ENCODE assay signal across 1 cellular context in the genomic region with DNA sequence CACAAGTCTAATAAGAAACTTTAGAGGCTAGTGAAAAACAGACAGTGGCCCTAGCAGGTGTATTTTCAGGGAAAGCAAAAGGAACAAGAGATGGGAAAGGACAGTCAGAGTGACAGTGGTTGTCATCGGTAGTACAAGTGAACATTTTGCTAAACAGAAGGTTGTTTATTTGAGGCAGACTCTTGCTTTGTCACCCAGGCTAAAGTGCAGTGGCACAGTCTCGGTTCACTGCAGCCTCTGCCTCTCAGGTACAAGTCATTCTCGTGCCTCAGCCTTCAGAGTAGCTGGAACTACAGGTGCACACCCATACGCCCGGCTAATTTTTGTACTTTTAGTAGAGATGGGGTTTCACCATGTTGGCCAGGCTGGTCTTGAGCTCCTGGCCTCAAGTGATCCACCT.
TF ChIP-seq lines count a peak whose summit lies in the region.

No MANE protein-coding gene starts in this region.

TF ChIP-seq in HepG2, 621 proteins besides CTCF, POLR2A, EP300 and RAD21 (continued from another document and continues in another):
- TF ChIP-seq ZNF292 (CRISPR knock-in tag; IDR thresholded peaks at IDR 0.05; ENCODE audit: borderline replicate concordance, low read depth) (peak; percentile 79; the same call in 1 of the 2 replicates), FOXK1 (CRISPR knock-in tag; IDR thresholded peaks at IDR 0.05; ENCODE audit: borderline replicate concordance, low read depth) (0 out of 2 replicates have a peak, but pooled peaks have one; percentile 22), NFYC (CRISPR knock-in tag; IDR thresholded peaks at IDR 0.05) (no peak), ZNF451 (CRISPR knock-in tag; IDR thresholded peaks at IDR 0.05) (no peak), FOSL1 (CRISPR knock-in tag; IDR thresholded peaks at IDR 0.05; ENCODE audit: borderline replicate concordance) (no peak), RBM22 (optimal IDR thresholded peaks at IDR 0.05; ENCODE audit: low read length) (peak; percentile 25), SALL1 (CRISPR knock-in tag; IDR thresholded peaks at IDR 0.05) (peak; percentile 30; the same call in 1 of the 2 replicates), NFE2L2 (IDR thresholded peaks at IDR 0.05; ENCODE audit: low read length) (0 out of 2 replicates have a peak, but pooled peaks have one; percentile 16), ZNF280D (CRISPR knock-in tag; IDR thresholded peaks at IDR 0.05) (no peak), REST (IDR thresholded peaks at IDR 0.05; ENCODE audit: borderline replicate concordance in 1 of 2, low read depth in 1 of 2, low read length in 2 of 2) (no peak), ZNF580 (CRISPR knock-in tag; IDR thresholded peaks at IDR 0.05; ENCODE audit: borderline replicate concordance, low read depth) (no peak), NCOA5 (CRISPR knock-in tag; IDR thresholded peaks at IDR 0.05) (no peak), FOXP1 (IDR thresholded peaks at IDR 0.05) (no peak), FOXP1 (CRISPR knock-in tag; IDR thresholded peaks at IDR 0.05) (0 out of 2 replicates have a peak, but pooled peaks have one; percentile 34), AGO2 (optimal IDR thresholded peaks at IDR 0.05; ENCODE audit: low read depth, low read length) (peak; percentile 47), ZNF780A (CRISPR knock-in tag; IDR thresholded peaks at IDR 0.05) (no peak), ZNF232 (CRISPR knock-in tag; IDR thresholded peaks at IDR 0.05; ENCODE audit: borderline replicate concordance) (no peak), TEAD2 (CRISPR knock-in tag; IDR thresholded peaks at IDR 0.05) (no peak), ZC3H13 (CRISPR knock-in tag; IDR thresholded peaks at IDR 0.05) (no peak), HBP1 (CRISPR knock-in tag; IDR thresholded peaks at IDR 0.05; ENCODE audit: low read depth) (no peak), ZMYM4 (CRISPR knock-in tag; IDR thresholded peaks at IDR 0.05) (0 out of 2 replicates have a peak, but pooled peaks have one; percentile 18), KLF16 (CRISPR knock-in tag; IDR thresholded peaks at IDR 0.05) (no peak), FUBP1 (CRISPR knock-in tag; IDR thresholded peaks at IDR 0.05; ENCODE audit: borderline replicate concordance) (no peak), CEBPB (IDR thresholded peaks at IDR 0.05; ENCODE audit: borderline replicate concordance, low read depth, low read length) (no peak), PPARG (CRISPR knock-in tag; conservative IDR thresholded peaks at IDR 0.05) (no peak), ZNF670 (CRISPR knock-in tag; IDR thresholded peaks at IDR 0.05; ENCODE audit: borderline replicate concordance) (no peak), MTA3 (CRISPR knock-in tag; IDR thresholded peaks at IDR 0.05) (no peak), RBM39 (IDR thresholded peaks at IDR 0.05; ENCODE audit: low read depth, low read length, poor library complexity, severe bottlenecking) (no peak), HNF4A (CRISPR knock-in tag; IDR thresholded peaks at IDR 0.05) (peak; percentile 56), JARID2 (CRISPR knock-in tag; IDR thresholded peaks at IDR 0.05; ENCODE audit: insufficient replicate concordance) (no peak), ZNF616 (CRISPR knock-in tag; IDR thresholded peaks at IDR 0.05; ENCODE audit: low read depth) (no peak), YY1 (IDR thresholded peaks at IDR 0.05; ENCODE audit: insufficient read depth, insufficient replicate concordance, low read depth, low read length) (no peak), ZMYM3 (CRISPR knock-in tag; IDR thresholded peaks at IDR 0.05) (peak; percentile 56), ZKSCAN8 (CRISPR knock-in tag; IDR thresholded peaks at IDR 0.05; ENCODE audit: borderline replicate concordance) (no peak)
- TF ChIP-seq, protein P1, sequence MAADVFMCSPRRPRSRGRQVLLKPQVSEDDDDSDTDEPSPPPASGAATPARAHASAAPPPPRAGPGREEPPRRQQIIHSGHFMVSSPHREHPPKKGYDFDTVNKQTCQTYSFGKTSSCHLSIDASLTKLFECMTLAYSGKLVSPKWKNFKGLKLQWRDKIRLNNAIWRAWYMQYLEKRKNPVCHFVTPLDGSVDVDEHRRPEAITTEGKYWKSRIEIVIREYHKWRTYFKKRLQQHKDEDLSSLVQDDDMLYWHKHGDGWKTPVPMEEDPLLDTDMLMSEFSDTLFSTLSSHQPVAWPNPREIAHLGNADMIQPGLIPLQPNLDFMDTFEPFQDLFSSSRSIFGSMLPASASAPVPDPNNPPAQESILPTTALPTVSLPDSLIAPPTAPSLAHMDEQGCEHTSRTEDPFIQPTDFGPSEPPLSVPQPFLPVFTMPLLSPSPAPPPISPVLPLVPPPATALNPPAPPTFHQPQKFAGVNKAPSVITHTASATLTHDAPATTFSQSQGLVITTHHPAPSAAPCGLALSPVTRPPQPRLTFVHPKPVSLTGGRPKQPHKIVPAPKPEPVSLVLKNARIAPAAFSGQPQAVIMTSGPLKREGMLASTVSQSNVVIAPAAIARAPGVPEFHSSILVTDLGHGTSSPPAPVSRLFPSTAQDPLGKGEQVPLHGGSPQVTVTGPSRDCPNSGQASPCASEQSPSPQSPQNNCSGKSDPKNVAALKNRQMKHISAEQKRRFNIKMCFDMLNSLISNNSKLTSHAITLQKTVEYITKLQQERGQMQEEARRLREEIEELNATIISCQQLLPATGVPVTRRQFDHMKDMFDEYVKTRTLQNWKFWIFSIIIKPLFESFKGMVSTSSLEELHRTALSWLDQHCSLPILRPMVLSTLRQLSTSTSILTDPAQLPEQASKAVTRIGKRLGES (CRISPR knock-in tag; IDR thresholded peaks at IDR 0.05; ENCODE audit: borderline replicate concordance): no peak
- TF ChIP-seq, protein P2, sequence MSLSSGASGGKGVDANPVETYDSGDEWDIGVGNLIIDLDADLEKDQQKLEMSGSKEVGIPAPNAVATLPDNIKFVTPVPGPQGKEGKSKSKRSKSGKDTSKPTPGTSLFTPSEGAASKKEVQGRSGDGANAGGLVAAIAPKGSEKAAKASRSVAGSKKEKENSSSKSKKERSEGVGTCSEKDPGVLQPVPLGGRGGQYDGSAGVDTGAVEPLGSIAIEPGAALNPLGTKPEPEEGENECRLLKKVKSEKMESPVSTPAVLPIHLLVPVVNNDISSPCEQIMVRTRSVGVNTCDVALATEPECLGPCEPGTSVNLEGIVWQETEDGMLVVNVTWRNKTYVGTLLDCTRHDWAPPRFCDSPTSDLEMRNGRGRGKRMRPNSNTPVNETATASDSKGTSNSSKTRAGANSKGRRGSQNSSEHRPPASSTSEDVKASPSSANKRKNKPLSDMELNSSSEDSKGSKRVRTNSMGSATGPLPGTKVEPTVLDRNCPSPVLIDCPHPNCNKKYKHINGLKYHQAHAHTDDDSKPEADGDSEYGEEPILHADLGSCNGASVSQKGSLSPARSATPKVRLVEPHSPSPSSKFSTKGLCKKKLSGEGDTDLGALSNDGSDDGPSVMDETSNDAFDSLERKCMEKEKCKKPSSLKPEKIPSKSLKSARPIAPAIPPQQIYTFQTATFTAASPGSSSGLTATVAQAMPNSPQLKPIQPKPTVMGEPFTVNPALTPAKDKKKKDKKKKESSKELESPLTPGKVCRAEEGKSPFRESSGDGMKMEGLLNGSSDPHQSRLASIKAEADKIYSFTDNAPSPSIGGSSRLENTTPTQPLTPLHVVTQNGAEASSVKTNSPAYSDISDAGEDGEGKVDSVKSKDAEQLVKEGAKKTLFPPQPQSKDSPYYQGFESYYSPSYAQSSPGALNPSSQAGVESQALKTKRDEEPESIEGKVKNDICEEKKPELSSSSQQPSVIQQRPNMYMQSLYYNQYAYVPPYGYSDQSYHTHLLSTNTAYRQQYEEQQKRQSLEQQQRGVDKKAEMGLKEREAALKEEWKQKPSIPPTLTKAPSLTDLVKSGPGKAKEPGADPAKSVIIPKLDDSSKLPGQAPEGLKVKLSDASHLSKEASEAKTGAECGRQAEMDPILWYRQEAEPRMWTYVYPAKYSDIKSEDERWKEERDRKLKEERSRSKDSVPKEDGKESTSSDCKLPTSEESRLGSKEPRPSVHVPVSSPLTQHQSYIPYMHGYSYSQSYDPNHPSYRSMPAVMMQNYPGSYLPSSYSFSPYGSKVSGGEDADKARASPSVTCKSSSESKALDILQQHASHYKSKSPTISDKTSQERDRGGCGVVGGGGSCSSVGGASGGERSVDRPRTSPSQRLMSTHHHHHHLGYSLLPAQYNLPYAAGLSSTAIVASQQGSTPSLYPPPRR (CRISPR knock-in tag; IDR thresholded peaks at IDR 0.05; ENCODE audit: borderline replicate concordance): no peak
- TF ChIP-seq, protein P3, sequence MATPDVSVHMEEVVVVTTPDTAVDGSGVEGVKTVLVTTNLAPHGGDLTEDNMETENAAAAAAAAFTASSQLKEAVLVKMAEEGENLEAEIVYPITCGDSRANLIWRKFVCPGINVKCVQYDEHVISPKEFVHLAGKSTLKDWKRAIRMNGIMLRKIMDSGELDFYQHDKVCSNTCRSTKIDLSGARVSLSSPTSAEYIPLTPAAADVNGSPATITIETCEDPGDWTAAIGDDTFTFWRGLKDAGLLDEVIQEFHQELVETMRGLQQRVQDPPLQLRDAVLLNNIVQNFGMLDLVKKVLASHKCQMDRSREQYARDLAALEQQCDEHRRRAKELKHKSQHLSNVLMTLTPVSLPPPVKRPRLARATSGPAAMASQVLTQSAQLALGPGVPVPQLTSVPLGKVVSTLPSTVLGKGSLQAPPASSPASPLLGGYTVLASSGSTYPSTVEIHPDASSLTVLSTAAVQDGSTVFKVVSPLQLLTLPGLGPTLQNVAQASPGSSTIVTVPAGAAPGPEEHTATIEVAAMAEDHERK (CRISPR knock-in tag; IDR thresholded peaks at IDR 0.05; ENCODE audit: low read depth): no peak
